Comparison of ENCODE assay signal across 8 cellular contexts in genomic region chr5:145834554-145834916, GRCh38. TPM values are rescaled to one million over a fixed set of nuclear protein-coding genes. Genes with fewer than 3 reads are reported as not detected.
A peak's percentile ranks its signal among the peaks of the same experiment; 100 is the strongest.
DNase-seq lines count a peak whose midpoint lies in the region; ATAC-seq and TF ChIP-seq lines count a peak whose summit lies in the region.

No MANE protein-coding gene starts in this region.

- peaks cover 3% of the 10 kb centered on the region; the same call in 1 of the 2 replicates for H3K4me1 ChIP-seq in HUES48 (ENCODE audit: control insufficient read depth, insufficient read depth, low read length)

- ATAC-seq in natural killer cell treated with Interleukin-12 subunit alpha and Interleukin-12 subunit beta and Interleukin-15 and Interleukin-18, amount 100 ng/mL, for 72 hours: no peak
- ATAC-seq in activated naive CD4-positive, alpha-beta T cell treated with anti-CD3 and anti-CD28 coated beads, Interleukin-2, amount 50 U/mL, for 72 hours: no peak

- TF ChIP-seq CTCF in CD14-positive monocyte (IDR thresholded peaks at IDR 0.05): no peak

- H3K9me3 Mint-ChIP-seq in CD14-positive monocyte: no peaks in the 10 kb centered on the region
- no peaks in the 10 kb centered on the region for H3K9me3 Mint-ChIP-seq in natural killer cell treated with Interleukin-12 subunit alpha and Interleukin-12 subunit beta and Interleukin-15 and Interleukin-18, amount 100 ng/mL, for 72 hours
- H3K9me3 Mint-ChIP-seq in activated naive CD4-positive, alpha-beta T cell treated with anti-CD3 and anti-CD28 coated beads, Interleukin-2, amount 50 U/mL, for 72 hours: no peaks in the 10 kb centered on the region

- H3K36me3 ChIP-seq in HUES48 (ENCODE audit: control insufficient read depth, insufficient read depth, low read length): no peaks in the 10 kb centered on the region

- no peaks in the 10 kb centered on the region for H3K9me3 ChIP-seq in HUES48 (ENCODE audit: control insufficient read depth, insufficient read depth, low read length)

- intact Hi-C loops in CD14-positive monocyte (cut with micrococcal nuclease): loop anchor here in 1 of 2 donors (10.0 kb wide), 1 partner anchor 150 kb away; no protein-coding TSS in a partner anchor

- H3K4me1 Mint-ChIP-seq in CD14-positive monocyte: peaks cover 23% of the 10 kb centered on the region
- H3K4me1 Mint-ChIP-seq in natural killer cell treated with Interleukin-12 subunit alpha and Interleukin-12 subunit beta and Interleukin-15 and Interleukin-18, amount 100 ng/mL, for 72 hours (ENCODE audit: low read depth in 2 of 2): peaks cover 12 to 24% of the 10 kb centered on the region in 2 donors

- H3K9ac ChIP-seq in HUES48 (ENCODE audit: low read depth, low read length): no peak overlapping the region; the same call in 1 of the 2 replicates

- DNase-seq in CD14-positive monocyte (ENCODE audit: low spot score) (no peak), dermis blood vessel endothelial cell (peak; percentile 12), cerebellar nuclear complex (lab: John Stamatoyannopoulos, UW) (no peak), NCI-H526 treated with DMSO at 0.1 percent for 48 hours (lab: John Stamatoyannopoulos, UW) (no peak), anterior cingulate cortex (lab: John Stamatoyannopoulos, UW) (no peak)
- no peak for DNase-seq in natural killer cell treated with Interleukin-12 subunit alpha and Interleukin-12 subunit beta and Interleukin-15 and Interleukin-18, amount 100 ng/mL, for 72 hours (ENCODE audit: low spot score)
- no peak for DNase-seq in activated naive CD4-positive, alpha-beta T cell treated with anti-CD3 and anti-CD28 coated beads, Interleukin-2, amount 50 U/mL, for 72 hours (ENCODE audit: low spot score in 2 of 2)

- H3K27ac ChIP-seq in HUES48 (ENCODE audit: low read depth, low read length): no peak overlapping the region

- peaks cover 0 to 4% (median 1%) of the 10 kb centered on the region in 3 donors for H3K27me3 Mint-ChIP-seq in CD14-positive monocyte (ENCODE audit: low read depth in 3 of 3)
- peaks cover 3 to 7% of the 10 kb centered on the region in 2 donors for H3K27me3 Mint-ChIP-seq in natural killer cell treated with Interleukin-12 subunit alpha and Interleukin-12 subunit beta and Interleukin-15 and Interleukin-18, amount 100 ng/mL, for 72 hours

- H3K4me3 ChIP-seq in HUES48 (ENCODE audit: low read depth, low read length): peak overlapping the region; percentile 72

- no peaks in the 10 kb centered on the region for H3K36me3 Mint-ChIP-seq in CD14-positive monocyte
- no peaks in the 10 kb centered on the region for H3K36me3 Mint-ChIP-seq in natural killer cell treated with Interleukin-12 subunit alpha and Interleukin-12 subunit beta and Interleukin-15 and Interleukin-18, amount 100 ng/mL, for 72 hours
- H3K36me3 Mint-ChIP-seq in activated naive CD4-positive, alpha-beta T cell treated with anti-CD3 and anti-CD28 coated beads, Interleukin-2, amount 50 U/mL, for 72 hours: peaks cover 0 to 5% of the 10 kb centered on the region in 2 donors

- H3K4me3 Mint-ChIP-seq in CD14-positive monocyte: peak overlapping the region; percentile 78 to 91
- H3K4me3 Mint-ChIP-seq in natural killer cell treated with Interleukin-12 subunit alpha and Interleukin-12 subunit beta and Interleukin-15 and Interleukin-18, amount 100 ng/mL, for 72 hours: peak overlapping the region; percentile 69

- peaks cover 24% of the 10 kb centered on the region for H3K27me3 ChIP-seq in HUES48 (ENCODE audit: control insufficient read depth, insufficient read depth, low read length)

- H3K27ac Mint-ChIP-seq in CD14-positive monocyte: no peak overlapping the region
- no peak overlapping the region for H3K27ac Mint-ChIP-seq in natural killer cell treated with Interleukin-12 subunit alpha and Interleukin-12 subunit beta and Interleukin-15 and Interleukin-18, amount 100 ng/mL, for 72 hours
- H3K27ac Mint-ChIP-seq in activated naive CD4-positive, alpha-beta T cell treated with anti-CD3 and anti-CD28 coated beads, Interleukin-2, amount 50 U/mL, for 72 hours: no peak overlapping the region

RNA-seq across cellular contexts. Expression of gene PRELID2, which starts 0.6 kb away (rescaled TPM):
- polyA plus RNA-seq in CD14-positive monocyte: 1 to 10 TPM; 1.5 to 2.0 TPM
- 22.2 and 27.9 TPM in 2 replicates for total RNA-seq in dermis blood vessel endothelial cell
- total RNA-seq in natural killer cell treated with Interleukin-12 subunit alpha and Interleukin-12 subunit beta and Interleukin-15 and Interleukin-18, amount 100 ng/mL, for 72 hours: 1 to 10 TPM; 3.3 to 7.9 TPM
- 10 to 100 TPM in 1 of 2 donors, under 1 TPM in 1; 0.43 to 10.7 TPM for total RNA-seq in activated naive CD4-positive, alpha-beta T cell treated with anti-CD3 and anti-CD28 coated beads, Interleukin-2, amount 50 U/mL, for 72 hours

RNA-seq across cellular contexts. Expression of gene GRXCR2, which starts 38.3 kb away (rescaled TPM):
- polyA plus RNA-seq in CD14-positive monocyte: not detected
- not detected in 2 replicates for total RNA-seq in dermis blood vessel endothelial cell
- total RNA-seq in natural killer cell treated with Interleukin-12 subunit alpha and Interleukin-12 subunit beta and Interleukin-15 and Interleukin-18, amount 100 ng/mL, for 72 hours: not detected
- total RNA-seq in activated naive CD4-positive, alpha-beta T cell treated with anti-CD3 and anti-CD28 coated beads, Interleukin-2, amount 50 U/mL, for 72 hours: not detected
